10 cellular contexts compared by ENCODE assay signal in genomic region chr2:127400897-127401756, GRCh38. TPM values are rescaled to one million over a fixed set of nuclear protein-coding genes. Genes with fewer than 3 reads are reported as not detected.
DNase-seq lines count a peak whose midpoint lies in the region; ATAC-seq, FAIRE-seq and TF ChIP-seq lines count a peak whose summit lies in the region.
"Had no signal": no experiment of that assay in that cellular context is flagged by ENCODE, and none has a peak within 500 bp of the region (broad histone marks: within the 10 kb centered on the region; RNA-seq: fewer than 3 reads in every experiment).

No MANE protein-coding gene starts in this region.

- H3K27ac ChIP-seq in gastroesophageal sphincter: peak overlapping the region in 1 of 4 donors; percentile 16
- peak overlapping the region; percentile 93 to 98 for H3K27ac ChIP-seq in small intestine (ENCODE audit: low read depth in 1 of 2, low read length in 1 of 2)
- H3K27ac ChIP-seq in naive thymus-derived CD4-positive, alpha-beta T cell (ENCODE audit: low read depth, low read length): no peak overlapping the region

- no peak for TF ChIP-seq POLR2A in gastroesophageal sphincter (IDR thresholded peaks at IDR 0.05)

- peak; percentile 66 for DNase-seq in activated CD4-positive, alpha-beta T cell treated with anti-CD3 and anti-CD28 coated beads for 36 hours
- DNase-seq in activated CD4-positive, alpha-beta T cell treated with anti-CD3 and anti-CD28 coated beads for 1 hour: no peak
- DNase-seq in RCC 7860 (ENCODE audit: low spot score) (peak; percentile 49), small intestine (peak; percentile 97)
- DNase-seq in naive thymus-derived CD4-positive, alpha-beta T cell: no peak
- DNase-seq: NCI-H82 had no signal

- H3K36me3 ChIP-seq in gastroesophageal sphincter (no peaks in the 10 kb centered on the region), small intestine (ENCODE audit: control insufficient read depth in 2 of 2, insufficient read depth in 2 of 2, low read length in 2 of 2) (no peaks in the 10 kb centered on the region)
- no peaks in the 10 kb centered on the region for H3K36me3 ChIP-seq in naive thymus-derived CD4-positive, alpha-beta T cell (ENCODE audit: control insufficient read depth in 2 of 3, insufficient read depth in 3 of 3, low read length in 3 of 3)

- ATAC-seq in activated CD4-positive, alpha-beta T cell treated with anti-CD3 and anti-CD28 coated beads for 36 hours: peak; percentile 70
- ATAC-seq in gastroesophageal sphincter (peak; percentile 36), GM18498 (IDR thresholded peaks at IDR 0.05; ENCODE audit: unreplicated experiment) (no peak), HG03354 (IDR thresholded peaks at IDR 0.05; ENCODE audit: poor library complexity, severe bottlenecking, unreplicated experiment) (no peak)
- ATAC-seq in naive thymus-derived CD4-positive, alpha-beta T cell: no peak

- no peak overlapping the region for H3K4me3 Mint-ChIP-seq in activated CD4-positive, alpha-beta T cell treated with anti-CD3 and anti-CD28 coated beads for 36 hours
- H3K4me3 Mint-ChIP-seq in naive thymus-derived CD4-positive, alpha-beta T cell: no peak overlapping the region
- H3K4me3 Mint-ChIP-seq: brain had no signal

- no peak overlapping the region for H3K27ac Mint-ChIP-seq in activated CD4-positive, alpha-beta T cell treated with anti-CD3 and anti-CD28 coated beads for 36 hours
- no peak overlapping the region for H3K27ac Mint-ChIP-seq in naive thymus-derived CD4-positive, alpha-beta T cell

- H3K27me3 Mint-ChIP-seq in activated CD4-positive, alpha-beta T cell treated with anti-CD3 and anti-CD28 coated beads for 36 hours: peaks cover 7% of the 10 kb centered on the region
- peaks cover 0 to 8% (median 4%) of the 10 kb centered on the region in 5 donors for H3K27me3 Mint-ChIP-seq in naive thymus-derived CD4-positive, alpha-beta T cell

- H3K36me3 Mint-ChIP-seq in activated CD4-positive, alpha-beta T cell treated with anti-CD3 and anti-CD28 coated beads for 36 hours (ENCODE audit: low read depth): no peaks in the 10 kb centered on the region
- H3K36me3 Mint-ChIP-seq in naive thymus-derived CD4-positive, alpha-beta T cell: peaks cover 0 to 4% (median 4%) of the 10 kb centered on the region in 5 donors
- H3K36me3 Mint-ChIP-seq: brain had no signal

- TF ChIP-seq CTCF in gastroesophageal sphincter (IDR thresholded peaks at IDR 0.05): no peak

- H3K9me3 ChIP-seq in gastroesophageal sphincter (no peaks in the 10 kb centered on the region), small intestine (ENCODE audit: control insufficient read depth, low read depth) (no peaks in the 10 kb centered on the region)
- no peaks in the 10 kb centered on the region for H3K9me3 ChIP-seq in naive thymus-derived CD4-positive, alpha-beta T cell (ENCODE audit: control insufficient read depth in 2 of 3, low read length in 3 of 3)

- CTCF ChIA-PET in activated CD4-positive, alpha-beta T cell treated with anti-CD3 and anti-CD28 coated beads for 36 hours (lab: Charles Lee): interaction anchor here (0.6 to 1.7 kb wide), 4 partner anchors 12 to 26 kb away, joined by 3 to 5 read pairs (median 3); no protein-coding TSS in a partner anchor
- CTCF ChIA-PET in naive thymus-derived CD4-positive, alpha-beta T cell (lab: Charles Lee): interaction anchor here (0.6 kb wide), 1 partner anchor 62 kb away, joined by 3 read pairs; no protein-coding TSS in a partner anchor

- H3K27me3 ChIP-seq in gastroesophageal sphincter: no peaks in the 10 kb centered on the region
- no peaks in the 10 kb centered on the region for H3K27me3 ChIP-seq in small intestine (ENCODE audit: control insufficient read depth in 2 of 2, insufficient read depth in 2 of 2, low read length in 2 of 2)
- H3K27me3 ChIP-seq in naive thymus-derived CD4-positive, alpha-beta T cell (ENCODE audit: control insufficient read depth in 2 of 2, insufficient read depth in 2 of 2, low read length in 2 of 2): no peaks in the 10 kb centered on the region

- WGBS in gastroesophageal sphincter (ENCODE audit: low coverage in 1 of 2), 2 donors: no CpG with 5 or more reads among the region's 39 CpGs
- WGBS in small intestine, 3 donors: 17 to 46% (median 44%) methylated on average over 38 to 39 of the region's 39 CpGs

- H3K9me3 Mint-ChIP-seq in activated CD4-positive, alpha-beta T cell treated with anti-CD3 and anti-CD28 coated beads for 36 hours (ENCODE audit: low read depth): no peaks in the 10 kb centered on the region
- no peaks in the 10 kb centered on the region for H3K9me3 Mint-ChIP-seq in naive thymus-derived CD4-positive, alpha-beta T cell

- POLR2A ChIA-PET in activated CD4-positive, alpha-beta T cell treated with anti-CD3 and anti-CD28 coated beads for 36 hours (lab: Charles Lee): interaction anchor here (0.6 to 1.2 kb wide), 3 partner anchors 10 to 559 kb away, joined by 3 to 4 read pairs (median 3); no protein-coding TSS in a partner anchor
- POLR2A ChIA-PET in naive thymus-derived CD4-positive, alpha-beta T cell (lab: Charles Lee): no interaction called here

- intact Hi-C loops in activated CD4-positive, alpha-beta T cell treated with anti-CD3 and anti-CD28 coated beads for 36 hours (cut with DNase I, micrococcal nuclease): no loop called here
- intact Hi-C loops in naive thymus-derived CD4-positive, alpha-beta T cell (cut with micrococcal nuclease): no loop called here

- peaks cover 0 to 31% (median 17%) of the 10 kb centered on the region in 3 donors for H3K4me1 ChIP-seq in gastroesophageal sphincter
- H3K4me1 ChIP-seq in small intestine (ENCODE audit: control insufficient read depth in 2 of 2, insufficient read depth in 1 of 2, low read depth in 1 of 2, low read length in 1 of 2): peaks cover 4 to 12% of the 10 kb centered on the region in 2 donors
- H3K4me1 ChIP-seq in naive thymus-derived CD4-positive, alpha-beta T cell (ENCODE audit: control insufficient read depth in 2 of 2, insufficient read depth in 2 of 2, low read length in 2 of 2): no peaks in the 10 kb centered on the region

- no peak for TF ChIP-seq EP300 in gastroesophageal sphincter (IDR thresholded peaks at IDR 0.05)

- H3K4me3 ChIP-seq in gastroesophageal sphincter (peak overlapping the region in 1 of 2 donors; percentile 19), small intestine (ENCODE audit: low read depth in 1 of 2, low read length in 2 of 2) (peak overlapping the region in 1 of 2 donors; percentile 38)
- H3K4me3 ChIP-seq in naive thymus-derived CD4-positive, alpha-beta T cell (ENCODE audit: low read length): no peak overlapping the region

- FAIRE-seq in RCC 7860 (lab: Jason Lieb, UNC) (no peak), small intestine (lab: Jason Lieb, UNC) (no peak)

- peaks cover 20% of the 10 kb centered on the region for H3K4me1 Mint-ChIP-seq in activated CD4-positive, alpha-beta T cell treated with anti-CD3 and anti-CD28 coated beads for 36 hours
- H3K4me1 Mint-ChIP-seq in naive thymus-derived CD4-positive, alpha-beta T cell: peaks cover 0 to 17% (median 0%) of the 10 kb centered on the region in 7 donors

RNA-seq across cellular contexts. Expression of gene MAP3K2, which starts 13.4 kb away (rescaled TPM):
- 10 to 100 TPM; 35.2 to 35.6 TPM for total RNA-seq in activated CD4-positive, alpha-beta T cell treated with anti-CD3 and anti-CD28 coated beads for 36 hours
- 10 to 100 TPM; 52.7 to 96.2 (median 54.2) TPM for total RNA-seq in gastroesophageal sphincter
- polyA plus RNA-seq in small intestine: 10 to 100 TPM in 1 of 3 donors, 1 to 10 TPM in 2; 6.7 to 12.7 (median 8.9) TPM
- 100 to 1,000 TPM in 1 of 5 experiments, 10 to 100 TPM in 4; 60.5 to 111 (median 84.5) TPM for total RNA-seq in naive thymus-derived CD4-positive, alpha-beta T cell
- polyA plus RNA-seq in naive thymus-derived CD4-positive, alpha-beta T cell: 10 to 100 TPM; 41.3 to 56.5 TPM

RNA-seq across cellular contexts. Expression of gene PROC, which starts 17.1 kb away (rescaled TPM):
- total RNA-seq in activated CD4-positive, alpha-beta T cell treated with anti-CD3 and anti-CD28 coated beads for 36 hours: not detected
- not detected for total RNA-seq in gastroesophageal sphincter
- 1 to 10 TPM; 1.0 to 6.0 (median 3.8) TPM for polyA plus RNA-seq in small intestine
- under 1 TPM in 1 of 5 experiments, not detected in 4; 0.64 TPM for total RNA-seq in naive thymus-derived CD4-positive, alpha-beta T cell
- polyA plus RNA-seq in naive thymus-derived CD4-positive, alpha-beta T cell: not detected

Comparison
In these comparisons a context has a peak if more than half of its experiments do, and no peak if none do; other contexts are left out.
1. DNase-seq: peak in activated CD4-positive, alpha-beta T cell treated with anti-CD3 and anti-CD28 coated beads for 36 hours (single experiment), RCC 7860 (single experiment) and small intestine (single experiment); none in activated CD4-positive, alpha-beta T cell treated with anti-CD3 and anti-CD28 coated beads for 1 hour (single experiment) and naive thymus-derived CD4-positive, alpha-beta T cell (0 of 9).
2. ATAC-seq: peak in activated CD4-positive, alpha-beta T cell treated with anti-CD3 and anti-CD28 coated beads for 36 hours (single experiment) and gastroesophageal sphincter (single experiment); none in GM18498 (single experiment), naive thymus-derived CD4-positive, alpha-beta T cell (single experiment) and HG03354 (single experiment).